ENCODE assay signal across 1 cellular context in the genomic region with DNA sequence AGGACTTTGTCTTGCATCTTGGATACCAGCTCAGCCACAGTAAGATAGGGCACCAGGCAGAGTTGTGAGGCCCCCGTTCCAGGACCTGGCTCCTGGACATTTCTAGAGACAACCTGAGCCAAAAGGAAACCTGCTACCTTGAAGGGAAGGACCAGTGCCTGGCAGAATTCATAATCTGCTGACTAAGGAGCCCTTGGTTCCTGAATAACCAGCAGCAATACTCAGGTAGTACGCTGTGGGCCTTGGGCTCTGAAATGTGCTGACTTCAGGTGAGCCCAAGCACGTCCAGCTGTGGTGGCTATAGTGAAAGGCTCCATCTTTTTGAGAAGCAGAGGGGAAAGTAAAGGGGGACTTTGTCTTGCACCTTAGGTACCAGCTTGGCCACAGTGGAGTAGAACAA.
TF ChIP-seq lines count a peak whose summit lies in the region.

No MANE protein-coding gene starts in this region.

TF ChIP-seq in IMR-90, 13 proteins besides CTCF, POLR2A, EP300 and RAD21:
- TF ChIP-seq MAFK (IDR thresholded peaks at IDR 0.05; ENCODE audit: low read depth, low read length) (peak; percentile 37; the same call in 1 of the 2 replicates), MXI1 (IDR thresholded peaks at IDR 0.05; ENCODE audit: borderline replicate concordance, low read depth, low read length) (no peak), ELK1 (IDR thresholded peaks at IDR 0.05; ENCODE audit: borderline replicate concordance, low read depth, low read length) (no peak), NFE2L2 (IDR thresholded peaks at IDR 0.05; ENCODE audit: low read depth, low read length) (no peak), MAZ (IDR thresholded peaks at IDR 0.05; ENCODE audit: borderline replicate concordance, low read depth, low read length) (no peak)
- TF ChIP-seq, protein P1, sequence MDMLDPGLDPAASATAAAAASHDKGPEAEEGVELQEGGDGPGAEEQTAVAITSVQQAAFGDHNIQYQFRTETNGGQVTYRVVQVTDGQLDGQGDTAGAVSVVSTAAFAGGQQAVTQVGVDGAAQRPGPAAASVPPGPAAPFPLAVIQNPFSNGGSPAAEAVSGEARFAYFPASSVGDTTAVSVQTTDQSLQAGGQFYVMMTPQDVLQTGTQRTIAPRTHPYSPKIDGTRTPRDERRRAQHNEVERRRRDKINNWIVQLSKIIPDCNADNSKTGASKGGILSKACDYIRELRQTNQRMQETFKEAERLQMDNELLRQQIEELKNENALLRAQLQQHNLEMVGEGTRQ (IDR thresholded peaks at IDR 0.05; ENCODE audit: low read depth, low read length), result no peak
